8 cellular contexts compared by ENCODE assay signal in genomic region chr12:6914246-6914947, GRCh38. TPM values are rescaled to one million over a fixed set of nuclear protein-coding genes. Genes with fewer than 3 reads are reported as not detected.
DNase-seq lines count a peak whose midpoint lies in the region; ATAC-seq, FAIRE-seq and TF ChIP-seq lines count a peak whose summit lies in the region.

ENO2 (plus strand) TSS chr12:6914580; CDS start chr12:6915833, 1,253 bp downstream.

- FAIRE-seq in kidney (lab: Jason Lieb, UNC) = no peak

- H3K9ac ChIP-seq in kidney (ENCODE audit: low read length in 2 of 2) = peak within 1 kb of the TSS in 1 of 2 donors; percentile 31

- peak; percentile 58 for DNase-seq in H4 (ENCODE audit: low spot score)
- DNase-seq in NCI-H128 (lab: John Stamatoyannopoulos, UW; ENCODE audit: unreplicated experiment) = peak; percentile 81
- DNase-seq in activated CD4-positive, CD25-positive, alpha-beta regulatory T cell treated with anti-CD3 and anti-CD28 coated beads, Interleukin-2, amount 50 U/mL, for 72 hours = peak; percentile 82
- peak; percentile 69 to 72 for DNase-seq in central memory CD8-positive, alpha-beta T cell (ENCODE audit: low spot score in 2 of 2)
- DNase-seq in kidney = peak; percentile 95
- peak; percentile 89 for DNase-seq in stimulated activated CD4-positive, alpha-beta T cell treated with anti-CD3 and anti-CD28 coated beads, Interleukin-15, amount 100 ng/mL, for 24 hours
- no peak for DNase-seq in COLO829 (ENCODE audit: low spot score)

- no peaks in the 10 kb centered on the region for H3K79me2 ChIP-seq in DOHH2 (ENCODE audit: control insufficient read depth, low read length)

- H3K36me3 ChIP-seq in DOHH2 (ENCODE audit: control insufficient read depth, low read length) (no peaks in the 10 kb centered on the region), kidney (ENCODE audit: control insufficient read depth in 1 of 2, insufficient read depth in 2 of 2, low read length in 2 of 2) (no peaks in the 10 kb centered on the region)

- H3F3A ChIP-seq in DOHH2 (ENCODE audit: control insufficient read depth, insufficient read depth) = no peaks in the 10 kb centered on the region

- peaks cover 60% of the 10 kb centered on the region for H3K27me3 ChIP-seq in DOHH2 (ENCODE audit: control insufficient read depth, low read length)

- peaks cover 42% of the 10 kb centered on the region for H3K4me1 Mint-ChIP-seq in central memory CD8-positive, alpha-beta T cell

- peak within 1 kb of the TSS; percentile 72 for H3K4me2 ChIP-seq in DOHH2 (ENCODE audit: low read length)

- TF ChIP-seq CTCF in DOHH2 (IDR thresholded peaks at IDR 0.05; ENCODE audit: low read depth, low read length, poor library complexity, severe bottlenecking) (no peak), kidney (IDR thresholded peaks at IDR 0.05; ENCODE audit: borderline replicate concordance, extremely low read depth, insufficient read depth) (no peak)

- H3K9me3 Mint-ChIP-seq in central memory CD8-positive, alpha-beta T cell = no peaks in the 10 kb centered on the region

- H3K9me3 ChIP-seq in DOHH2 (ENCODE audit: control insufficient read depth, insufficient read depth, low read length) (no peaks in the 10 kb centered on the region), kidney (ENCODE audit: control insufficient read depth in 1 of 2, low read length in 2 of 2) (no peaks in the 10 kb centered on the region)

- ATAC-seq in central memory CD8-positive, alpha-beta T cell (replicated peaks; ENCODE audit: extremely low read depth, poor library complexity, severe bottlenecking) = peak; percentile 93

- H3K4me3 Mint-ChIP-seq in central memory CD8-positive, alpha-beta T cell = peak within 1 kb of the TSS; percentile 88

- H3K4me1 ChIP-seq in DOHH2 (ENCODE audit: control insufficient read depth, low read length) = peaks cover 18% of the 10 kb centered on the region
- H3K4me1 ChIP-seq in kidney (ENCODE audit: control insufficient read depth in 1 of 2, insufficient read depth in 1 of 2, low read depth in 1 of 2, low read length in 2 of 2) = peaks cover 0 to 6% of the 10 kb centered on the region in 2 donors

- no peaks in the 10 kb centered on the region for H3K27me3 Mint-ChIP-seq in central memory CD8-positive, alpha-beta T cell

- H3K36me3 Mint-ChIP-seq in central memory CD8-positive, alpha-beta T cell (ENCODE audit: insufficient read depth) = peaks cover 19% of the 10 kb centered on the region

- no peaks in the 10 kb centered on the region for H4K20me1 ChIP-seq in DOHH2 (ENCODE audit: control insufficient read depth, insufficient read depth, low read depth, low read length)

- H3K27ac ChIP-seq in DOHH2 (ENCODE audit: low read depth, low read length) = no peak within 1 kb of the TSS
- H3K27ac ChIP-seq in kidney (ENCODE audit: low read depth in 2 of 2, low read length in 2 of 2) = no peak within 1 kb of the TSS

- intact Hi-C loops in kidney (cut with DNase I) = no loop called here

- H3K27ac Mint-ChIP-seq in central memory CD8-positive, alpha-beta T cell (ENCODE audit: low read depth) = peak within 1 kb of the TSS; percentile 89

- H3K4me3 ChIP-seq in DOHH2 (ENCODE audit: low read length) (peak within 1 kb of the TSS; percentile 65), kidney (ENCODE audit: low read length in 2 of 2) (peak within 1 kb of the TSS; percentile 55 to 58)

- no peaks in the 10 kb centered on the region for H3K9me2 ChIP-seq in DOHH2 (replicated peaks; ENCODE audit: control insufficient read depth, low read length)

RNA-seq across cellular contexts. Expression of gene ENO2, which starts in this region (rescaled TPM):
- total RNA-seq in H4 (2014; rRNA removed; shearing (Covaris generic)) = 10.6 and 11.2 TPM in 2 replicates
- 35.7 TPM for total RNA-seq in kidney
- 10.3 TPM for polyA plus RNA-seq in kidney (ENCODE audit: insufficient read depth, low read depth, low replicate concordance)
